ENCODE assay signal across 33 cellular contexts in the genomic region with DNA sequence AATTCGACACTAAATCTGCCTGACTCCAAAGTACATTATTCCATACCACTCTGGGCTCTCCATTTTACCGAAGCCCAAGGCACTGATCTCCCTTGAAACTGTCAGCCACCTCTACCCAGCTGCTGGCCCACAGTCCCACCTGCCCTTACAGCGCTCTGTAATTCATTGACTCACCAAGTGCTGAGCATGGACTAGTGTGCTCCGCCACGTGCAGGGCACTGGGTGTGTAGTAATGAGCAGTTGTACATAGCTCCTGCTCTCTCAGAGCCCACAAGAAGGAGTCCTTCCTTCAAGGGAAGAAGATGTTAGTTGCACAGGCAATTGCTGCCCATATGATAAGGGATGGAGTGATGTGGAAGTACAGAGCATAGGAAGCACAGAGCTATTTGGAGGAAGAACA.
"Had no signal": no experiment of that assay in that cellular context is flagged by ENCODE, and none has a peak within 500 bp of the region (broad histone marks: within the 10 kb centered on the region; RNA-seq: fewer than 3 reads in every experiment).

No MANE protein-coding gene starts in this region.

- H3K36me3 Mint-ChIP-seq: activated CD4-positive, alpha-beta memory T cell treated with anti-CD3 and anti-CD28 coated beads for 36 hours; activated naive CD8-positive, alpha-beta T cell treated with anti-CD3 and anti-CD28 coated beads for 36 hours had no signal

- H3K27me3 ChIP-seq: Peyer's patch, SJSA1 had no signal

- H3K4me3 Mint-ChIP-seq: activated B cell treated with CpG ODN at 0.5 μM for 24 hours; activated CD4-positive, alpha-beta memory T cell treated with anti-CD3 and anti-CD28 coated beads for 36 hours; activated naive CD8-positive, alpha-beta T cell treated with anti-CD3 and anti-CD28 coated beads for 36 hours; activated T-cell treated with anti-CD3 and anti-CD28 coated beads, Interleukin-2, amount 50 U/mL, for 72 hours; activated T-helper 17 cell treated with anti-CD3 and anti-CD28 coated beads, Interleukin-2, amount 50 U/mL, for 72 hours had no signal

- H3K4me1 ChIP-seq: Peyer's patch, SJSA1 had no signal

- H3K9me3 ChIP-seq: Peyer's patch, SJSA1, SK-N-SH had no signal

- DNase-seq: activated B cell treated with CpG ODN at 0.5 μM for 24 hours; activated CD4-positive, alpha-beta memory T cell treated with anti-CD3 and anti-CD28 coated beads for 36 hours; activated CD4-positive, alpha-beta T cell treated with anti-CD3 and anti-CD28 coated beads for 4 hours; activated CD4-positive, alpha-beta T cell treated with anti-CD3 and anti-CD28 coated beads, Interleukin-2, amount 50 U/mL, for 1 hour; activated CD4-positive, CD25-positive, alpha-beta regulatory T cell treated with anti-CD3 and anti-CD28 coated beads, Interleukin-2, amount 50 U/mL, for 72 hours; activated effector memory CD4-positive, alpha-beta T cell treated with anti-CD3 and anti-CD28 coated beads, Interleukin-2, amount 50 U/mL, for 16 hours; activated naive CD4-positive, alpha-beta T cell; activated naive CD4-positive, alpha-beta T cell treated with anti-CD3 and anti-CD28 coated beads, Interleukin-2, amount 50 U/mL, for 16 hours; activated naive CD8-positive, alpha-beta T cell treated with anti-CD3 and anti-CD28 coated beads for 36 hours; activated T-cell treated with anti-CD3 and anti-CD28 coated beads, Interleukin-2, amount 50 U/mL, for 1 hour; activated T-cell treated with anti-CD3 and anti-CD28 coated beads, Interleukin-2, amount 50 U/mL, for 72 hours; amniotic stem cell; aorta; NCI-H1436; NCI-H1930; NCI-H2081 treated with DMSO at 0.1 percent for 48 hours; NCI-H2171; NCI-H510A; NCI-H526; NCI-H748 treated with DMSO at 0.1 percent for 48 hours; NK-92 treated with Interleukin-12 subunit alpha and Interleukin-12 subunit beta, amount 100 ng/mL, for 24 hours; Peyer's patch; RPMI8226; SHP77 treated with DMSO at 0.1 percent for 48 hours; SK-N-SH; T-helper 1 cell; T-helper 2 cell; T-helper 9 cell had no signal

- H3K27ac ChIP-seq: Peyer's patch, SJSA1, VCaP had no signal

- FAIRE-seq: K562 had no signal

- H3K4me1 Mint-ChIP-seq: activated B cell treated with CpG ODN at 0.5 μM for 24 hours; activated naive CD8-positive, alpha-beta T cell treated with anti-CD3 and anti-CD28 coated beads for 36 hours; activated T-helper 17 cell treated with anti-CD3 and anti-CD28 coated beads, Interleukin-2, amount 50 U/mL, for 72 hours had no signal

- H3K4me3 ChIP-seq: K562, Peyer's patch, SJSA1 had no signal

- H3K36me3 ChIP-seq: Peyer's patch, SJSA1 had no signal

- H3K27ac Mint-ChIP-seq: activated B cell treated with CpG ODN at 0.5 μM for 24 hours; activated CD4-positive, alpha-beta memory T cell treated with anti-CD3 and anti-CD28 coated beads for 36 hours; activated naive CD8-positive, alpha-beta T cell treated with anti-CD3 and anti-CD28 coated beads for 36 hours; activated T-cell treated with anti-CD3 and anti-CD28 coated beads, Interleukin-2, amount 50 U/mL, for 72 hours; activated T-helper 17 cell treated with anti-CD3 and anti-CD28 coated beads, Interleukin-2, amount 50 U/mL, for 72 hours had no signal

- ATAC-seq: activated T-cell treated with anti-CD3 and anti-CD28 coated beads, Interleukin-2, amount 50 U/mL, for 72 hours; activated T-helper 17 cell treated with anti-CD3 and anti-CD28 coated beads, Interleukin-2, amount 50 U/mL, for 72 hours; K562; PC-3 had no signal

- H3K9me3 Mint-ChIP-seq: activated B cell treated with CpG ODN at 0.5 μM for 24 hours; activated CD4-positive, alpha-beta memory T cell treated with anti-CD3 and anti-CD28 coated beads for 36 hours; activated naive CD8-positive, alpha-beta T cell treated with anti-CD3 and anti-CD28 coated beads for 36 hours; activated T-cell treated with anti-CD3 and anti-CD28 coated beads, Interleukin-2, amount 50 U/mL, for 72 hours; activated T-helper 17 cell treated with anti-CD3 and anti-CD28 coated beads, Interleukin-2, amount 50 U/mL, for 72 hours had no signal

- H3K27me3 Mint-ChIP-seq: activated naive CD8-positive, alpha-beta T cell treated with anti-CD3 and anti-CD28 coated beads for 36 hours had no signal
